23 cellular contexts compared by ENCODE assay signal in genomic region chr7:51249187-51249945, GRCh38.
DNase-seq lines count a peak whose midpoint lies in the region; ATAC-seq and TF ChIP-seq lines count a peak whose summit lies in the region.
"Had no signal": no experiment of that assay in that cellular context is flagged by ENCODE, and none has a peak within 500 bp of the region (broad histone marks: within the 10 kb centered on the region; RNA-seq: fewer than 3 reads in every experiment).

No MANE protein-coding gene starts in this region.

- H3K9me3 Mint-ChIP-seq in type B pancreatic cell: no peaks in the 10 kb centered on the region
- H3K9me3 Mint-ChIP-seq: activated naive CD4-positive, alpha-beta T cell treated with anti-CD3 and anti-CD28 coated beads, Interleukin-2, amount 10 ng/mL, durations not matched to agents 7 days and 5 days; CD4-positive, alpha-beta memory T cell; central memory CD8-positive, alpha-beta T cell; nephron; T-cell had no signal

- intact Hi-C loops in left colon (cut with DNase I, micrococcal nuclease): no loop called here

- H3K4me3 Mint-ChIP-seq in type B pancreatic cell: no peak overlapping the region
- H3K4me3 Mint-ChIP-seq: activated naive CD4-positive, alpha-beta T cell treated with anti-CD3 and anti-CD28 coated beads, Interleukin-2, amount 10 ng/mL, durations not matched to agents 7 days and 5 days; CD4-positive, alpha-beta memory T cell; central memory CD8-positive, alpha-beta T cell; nephron; T-cell had no signal

- peak; percentile 30 for DNase-seq in HT1080 (ENCODE audit: low read depth)
- no peak for DNase-seq in caudate nucleus (lab: John Stamatoyannopoulos, UW)
- DNase-seq in left colon: no peak
- no peak for DNase-seq in type B pancreatic cell (ENCODE audit: extremely low spot score, unreplicated experiment)
- DNase-seq in NCI-H2029 (lab: John Stamatoyannopoulos, UW): no peak
- no peak for DNase-seq in NCI-H1417 treated with DMSO at 0.1 percent for 48 hours (lab: John Stamatoyannopoulos, UW)
- DNase-seq: activated naive CD4-positive, alpha-beta T cell treated with anti-CD3 and anti-CD28 coated beads, Interleukin-2, amount 10 ng/mL, durations not matched to agents 7 days and 5 days; activated T-cell treated with anti-CD3 and anti-CD28 coated beads, Interleukin-2, amount 50 U/mL, for 48 hours; aorta; CD4-positive, alpha-beta memory T cell; DMS153; effector CD4-positive, alpha-beta T cell; Karpas-422; NCI-H1048; NCI-H2029 treated with DMSO at 0.1 percent for 48 hours; pancreas; SHP77 treated with DMSO at 0.1 percent for 48 hours; stimulated activated CD4-positive, alpha-beta T cell treated with anti-CD3 and anti-CD28 coated beads, Interleukin-15, amount 100 ng/mL, for 24 hours; T-cell had no signal

- no peak overlapping the region for H3K27ac Mint-ChIP-seq in type B pancreatic cell
- H3K27ac Mint-ChIP-seq: activated naive CD4-positive, alpha-beta T cell treated with anti-CD3 and anti-CD28 coated beads, Interleukin-2, amount 10 ng/mL, durations not matched to agents 7 days and 5 days; CD4-positive, alpha-beta memory T cell; nephron; T-cell had no signal

- no peaks in the 10 kb centered on the region for H3K27me3 Mint-ChIP-seq in type B pancreatic cell

- peaks cover 9% of the 10 kb centered on the region for H3K4me1 Mint-ChIP-seq in type B pancreatic cell (ENCODE audit: unreplicated experiment)
- H3K4me1 Mint-ChIP-seq: activated naive CD4-positive, alpha-beta T cell treated with anti-CD3 and anti-CD28 coated beads, Interleukin-2, amount 10 ng/mL, durations not matched to agents 7 days and 5 days; CD4-positive, alpha-beta memory T cell; central memory CD8-positive, alpha-beta T cell; T-cell had no signal

- TF ChIP-seq CTCF in type B pancreatic cell (conservative IDR thresholded peaks at IDR 0.05): no peak

- H3K36me3 Mint-ChIP-seq in type B pancreatic cell: no peaks in the 10 kb centered on the region
- H3K36me3 Mint-ChIP-seq: activated naive CD4-positive, alpha-beta T cell treated with anti-CD3 and anti-CD28 coated beads, Interleukin-2, amount 10 ng/mL, durations not matched to agents 7 days and 5 days; CD4-positive, alpha-beta memory T cell; T-cell had no signal

- H3K27ac ChIP-seq in caudate nucleus (ENCODE audit: low read depth, low read length) (peak overlapping the region; percentile 44), temporal lobe (ENCODE audit: low read depth, low read length) (peak overlapping the region; percentile 74)
- H3K27ac ChIP-seq: pancreas had no signal

- ATAC-seq in left colon: peak; percentile 27
- ATAC-seq: sciatic nerve, T-cell had no signal
